Comparison of ENCODE assay signal across 8 cellular contexts in the genomic region with DNA sequence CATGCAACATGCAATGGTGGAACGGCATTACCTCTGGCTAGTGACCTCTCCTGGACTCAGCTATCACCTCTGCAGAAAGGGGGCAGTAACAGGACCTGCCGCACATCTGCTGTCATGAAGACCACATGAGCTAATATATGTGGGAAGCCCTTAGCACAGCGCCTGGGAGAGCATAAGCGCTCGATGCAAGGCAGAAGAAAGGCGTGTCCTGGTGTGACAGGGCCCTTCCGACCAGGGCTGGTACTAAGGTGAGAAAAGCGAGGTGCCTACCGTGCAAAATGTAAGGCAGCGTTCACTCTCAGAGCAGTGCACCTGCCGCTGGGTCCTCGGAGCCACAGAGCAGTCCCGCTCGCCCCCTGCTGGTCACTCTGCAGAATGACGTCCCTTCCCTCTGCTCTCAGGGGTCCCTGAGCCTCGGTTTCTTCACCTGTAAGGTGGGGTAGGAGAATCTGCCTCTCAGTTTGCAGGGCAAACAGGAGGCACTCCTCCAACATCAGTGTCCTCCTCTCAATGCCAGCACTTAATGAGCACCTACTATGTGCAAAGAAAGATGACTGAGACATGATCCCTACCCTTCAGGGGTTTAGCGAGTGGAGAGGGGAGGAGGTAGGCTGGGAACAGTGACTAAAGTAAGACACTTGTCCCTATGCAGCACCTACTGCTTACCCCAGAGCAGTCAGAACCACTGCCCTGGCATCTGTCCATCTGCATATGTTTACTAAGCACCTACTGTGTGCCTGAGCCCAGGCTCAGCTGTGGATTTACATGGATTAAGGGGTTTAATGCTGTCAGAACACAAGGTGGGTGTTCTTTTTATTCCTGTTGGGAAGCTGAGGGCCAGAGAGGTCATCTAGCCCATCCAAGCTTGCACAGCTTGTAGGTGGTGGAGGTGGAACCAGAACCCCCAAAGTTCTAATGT. TPM values are rescaled to one million over a fixed set of nuclear protein-coding genes. Genes with fewer than 3 reads are reported as not detected.
A peak's percentile ranks its signal among the peaks of the same experiment; 100 is the strongest.
DNase-seq lines count a peak whose midpoint lies in the region; ATAC-seq and TF ChIP-seq lines count a peak whose summit lies in the region.

No MANE protein-coding gene starts in this region.

- H3K36me3 ChIP-seq in Caco-2 (ENCODE audit: control insufficient read depth, insufficient read depth, low read length) (no peaks in the 10 kb centered on the region), HCT116 (ENCODE audit: control insufficient read depth in 1 of 2, insufficient read depth in 2 of 2, low read length in 2 of 2) (no peaks in the 10 kb centered on the region), left lung (no peaks in the 10 kb centered on the region)

- H3K4me2 ChIP-seq in HCT116 (ENCODE audit: low read length), result peak overlapping the region; percentile 51

- H2AFZ ChIP-seq in HCT116 (ENCODE audit: low read depth, low read length, poor library complexity, severe bottlenecking), result peak overlapping the region; percentile 36

- RAD21 ChIA-PET in HCT116 (lab: Charles Lee; ENCODE audit: low non-redundant PET in 1 of 2, low total read pairs in 2 of 2, uncharacterized antibody in 2 of 2, unreplicated experiment in 2 of 2), result interaction anchor here (0.7 to 1.0 kb wide), 3 partner anchors 67 to 279 kb away, joined by 4 to 10 read pairs (median 7); no protein-coding TSS in a partner anchor

- H3K27ac ChIP-seq in HCT116 (ENCODE audit: low read depth, low read length) (no peak overlapping the region), left lung (no peak overlapping the region)

- peaks cover 20% of the 10 kb centered on the region for H3K4me1 Mint-ChIP-seq in Caco-2 (ENCODE audit: low read depth, unreplicated experiment)

- TF ChIP-seq POLR2A in HCT116 (IDR thresholded peaks at IDR 0.05; ENCODE audit: borderline replicate concordance, extremely low read depth, insufficient read depth, insufficient read length), result no peak

- no peak overlapping the region for H3K9ac ChIP-seq in HCT116 (ENCODE audit: low read length)

- peak; percentile 86 for TF ChIP-seq RAD21 in HCT116 (IDR thresholded peaks at IDR 0.05; ENCODE audit: low read depth)

- H3K36me3 Mint-ChIP-seq in Caco-2 (ENCODE audit: insufficient read depth, unreplicated experiment), result no peaks in the 10 kb centered on the region

- H3K27me3 Mint-ChIP-seq in Caco-2 (ENCODE audit: insufficient read depth, unreplicated experiment), result no peaks in the 10 kb centered on the region

- no peaks in the 10 kb centered on the region for H3K9me3 Mint-ChIP-seq in Caco-2 (ENCODE audit: unreplicated experiment)

- no peaks in the 10 kb centered on the region for H3K27me3 ChIP-seq in Caco-2 (replicated peaks; ENCODE audit: control insufficient read depth, insufficient read depth, low read length)
- no peaks in the 10 kb centered on the region for H3K27me3 ChIP-seq in HCT116 (ENCODE audit: insufficient read depth, low read length)
- H3K27me3 ChIP-seq in left lung, result peaks cover 0 to 9% of the 10 kb centered on the region in 2 donors

- ATAC-seq in HCT116 (peak; percentile 56), left lung (peak; percentile 82), HG02938 (IDR thresholded peaks at IDR 0.05; ENCODE audit: unreplicated experiment) (no peak)

- intact Hi-C loops in Caco-2 (cut with micrococcal nuclease; ENCODE audit: unreplicated experiment), result loop anchor here (1.0 kb wide), 3 partner anchors 26 to 275 kb away; no protein-coding TSS in a partner anchor
- intact Hi-C loops in HCT116 (cut with micrococcal nuclease), result loop anchor here (1.0 kb wide), 2 partner anchors 68 to 275 kb away; no protein-coding TSS in a partner anchor
- intact Hi-C loops in left lung (cut with DNase I), result loop anchor here (2.0 to 5.0 kb wide), 2 partner anchors 67 to 68 kb away; no protein-coding TSS in a partner anchor

- CTCF ChIA-PET in Caco-2 (lab: Charles Lee) (interaction anchor here (0.6 to 10.0 kb wide), 55 partner anchors 9 to 462 kb away, joined by 3 to 572 read pairs (median 5); a partner anchor contains a TSS), HCT116 (lab: Charles Lee) (interaction anchor here (0.6 to 3.8 kb wide), 18 partner anchors 12 to 327 kb away, joined by 3 to 66 read pairs (median 4); a partner anchor contains a TSS)

- TF ChIP-seq CTCF in Caco-2 (IDR thresholded peaks at IDR 0.05; ENCODE audit: insufficient read depth in 1 of 2, low read depth in 1 of 2, low read length in 1 of 2, severe bottlenecking in 1 of 2, unreplicated experiment in 1 of 2) (peak; percentile 99 to 100), HCT116 (IDR thresholded peaks at IDR 0.05 in 2 of 3, conservative IDR thresholded peaks at IDR 0.05 in 1 of 3; ENCODE audit: borderline replicate concordance in 1 of 3, insufficient read depth in 1 of 3, low read depth in 2 of 3, low read length in 2 of 3) (peak; percentile 87 to 96 (median 93)), left lung (IDR thresholded peaks at IDR 0.05) (peak; percentile 94 to 99)

- H3K9me2 ChIP-seq in HCT116 (ENCODE audit: insufficient read depth), result no peaks in the 10 kb centered on the region

- no peaks in the 10 kb centered on the region for H3K79me2 ChIP-seq in HCT116 (ENCODE audit: insufficient read depth, low read length)

- H3K27ac Mint-ChIP-seq in Caco-2 (ENCODE audit: unreplicated experiment), result peak overlapping the region; percentile 2

- POLR2A ChIA-PET in Caco-2 (lab: Charles Lee), result interaction anchor here (0.5 to 1.3 kb wide), 4 partner anchors 8 to 307 kb away, joined by 3 to 7 read pairs (median 3); no protein-coding TSS in a partner anchor
- POLR2A ChIA-PET in HCT116 (lab: Charles Lee), result interaction anchor here (0.6 kb wide), 1 partner anchor 67 kb away, joined by 3 read pairs; no protein-coding TSS in a partner anchor

- H3K9me3 ChIP-seq in Caco-2, result no peaks in the 10 kb centered on the region
- H3K9me3 ChIP-seq in HCT116 (ENCODE audit: control insufficient read depth in 1 of 2, insufficient read depth in 1 of 2, low read depth in 1 of 2, low read length in 2 of 2), result no peaks in the 10 kb centered on the region
- H3K9me3 ChIP-seq in left lung, result no peaks in the 10 kb centered on the region

- H3K4me3 ChIP-seq in Caco-2 (ENCODE audit: low read depth, low read length), result peak overlapping the region; percentile 36
- H3K4me3 ChIP-seq in HCT116 (replicated peaks in 1 of 2; ENCODE audit: low read depth in 1 of 2, low read length in 2 of 2), result peak overlapping the region in 1 of 2 experiments; percentile 11; a peak in 1 of 4 replicates
- no peak overlapping the region for H3K4me3 ChIP-seq in left lung

- peak; percentile 89 to 92 for DNase-seq in Caco-2
- peak; percentile 33 for DNase-seq in HCT116 (ENCODE audit: low read depth, low spot score)
- DNase-seq in NCI-H2171 (lab: John Stamatoyannopoulos, UW), result peak; percentile 71
- peak; percentile 54 for DNase-seq in activated CD4-positive, alpha-beta T cell treated with anti-CD3 and anti-CD28 coated beads for 1 hour
- peak; percentile 64 for DNase-seq in central memory CD4-positive, alpha-beta T cell
- peak; percentile 72 to 92 for DNase-seq in left lung
- DNase-seq in stimulated activated CD4-positive, alpha-beta T cell treated with anti-CD3 and anti-CD28 coated beads, TNF-alpha, amount 100 ng/mL, for 24 hours (ENCODE audit: low read depth in 3 of 3), result peak; percentile 55 to 77 (median 56)

- peak overlapping the region; percentile 58 for H3K4me3 Mint-ChIP-seq in Caco-2 (ENCODE audit: unreplicated experiment)

- BruUV-seq in Caco-2 (replicated peaks; lab: Mats Ljungman, UMichigan) (no TSS peak), HCT116 (replicated peaks; lab: Mats Ljungman, UMichigan) (no TSS peak)

- H3K4me1 ChIP-seq in Caco-2 (peaks cover 3% of the 10 kb centered on the region), HCT116 (ENCODE audit: control insufficient read depth in 1 of 2, insufficient read depth in 2 of 2, low read length in 2 of 2) (peaks cover 12 to 28% of the 10 kb centered on the region in 2 experiments; a peak in 3 of 4 replicates), left lung (peaks cover 9 to 28% of the 10 kb centered on the region in 2 donors)

- no peaks in the 10 kb centered on the region for H4K20me1 ChIP-seq in HCT116 (ENCODE audit: insufficient read depth)

TF ChIP-seq in HCT116, 20 proteins besides CTCF, POLR2A, EP300 and RAD21 (continues in another document):
- TF ChIP-seq SRF (IDR thresholded peaks at IDR 0.05; ENCODE audit: low read depth) (no peak), ELF1 (IDR thresholded peaks at IDR 0.05; ENCODE audit: borderline replicate concordance, low read depth) (no peak), POLR2AphosphoS5 (IDR thresholded peaks at IDR 0.05; ENCODE audit: low read depth, low read length) (no peak), ZNF274 (IDR thresholded peaks at IDR 0.05; ENCODE audit: low read depth, low read length) (no peak), EGR1 (IDR thresholded peaks at IDR 0.05; ENCODE audit: low read depth) (no peak), ZFX (IDR thresholded peaks at IDR 0.05) (no peak), YY1 (IDR thresholded peaks at IDR 0.05; ENCODE audit: extremely low read depth, insufficient replicate concordance, low read depth, low read length) (no peak)
- TF ChIP-seq, protein P1, sequence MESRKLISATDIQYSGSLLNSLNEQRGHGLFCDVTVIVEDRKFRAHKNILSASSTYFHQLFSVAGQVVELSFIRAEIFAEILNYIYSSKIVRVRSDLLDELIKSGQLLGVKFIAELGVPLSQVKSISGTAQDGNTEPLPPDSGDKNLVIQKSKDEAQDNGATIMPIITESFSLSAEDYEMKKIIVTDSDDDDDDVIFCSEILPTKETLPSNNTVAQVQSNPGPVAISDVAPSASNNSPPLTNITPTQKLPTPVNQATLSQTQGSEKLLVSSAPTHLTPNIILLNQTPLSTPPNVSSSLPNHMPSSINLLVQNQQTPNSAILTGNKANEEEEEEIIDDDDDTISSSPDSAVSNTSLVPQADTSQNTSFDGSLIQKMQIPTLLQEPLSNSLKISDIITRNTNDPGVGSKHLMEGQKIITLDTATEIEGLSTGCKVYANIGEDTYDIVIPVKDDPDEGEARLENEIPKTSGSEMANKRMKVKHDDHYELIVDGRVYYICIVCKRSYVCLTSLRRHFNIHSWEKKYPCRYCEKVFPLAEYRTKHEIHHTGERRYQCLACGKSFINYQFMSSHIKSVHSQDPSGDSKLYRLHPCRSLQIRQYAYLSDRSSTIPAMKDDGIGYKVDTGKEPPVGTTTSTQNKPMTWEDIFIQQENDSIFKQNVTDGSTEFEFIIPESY (IDR thresholded peaks at IDR 0.05; ENCODE audit: extremely low read depth, insufficient replicate concordance, low read length), result no peak
- TF ChIP-seq, protein P2, sequence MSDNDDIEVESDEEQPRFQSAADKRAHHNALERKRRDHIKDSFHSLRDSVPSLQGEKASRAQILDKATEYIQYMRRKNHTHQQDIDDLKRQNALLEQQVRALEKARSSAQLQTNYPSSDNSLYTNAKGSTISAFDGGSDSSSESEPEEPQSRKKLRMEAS (IDR thresholded peaks at IDR 0.05), result no peak; the same call in 1 of the 2 replicates

RNA-seq across cellular contexts. Expression of a gene that starts 41.1 kb away (rescaled TPM):
- total RNA-seq in Caco-2 (2022) (1.9 and 2.7 TPM in 2 replicates), HCT116 (2021; ENCODE audit: unreplicated experiment) (0.25 TPM), left lung (10 to 100 TPM; 32.9 to 46.0 TPM)
- not detected in 2 replicates for polyA plus RNA-seq in HCT116 (2012)

Comparison
In these comparisons a context has a peak if more than half of its experiments do, and no peak if none do; other contexts are left out.
1. DNase-seq: peak in every context shown above with its lines; median percentile 90 in Caco-2; 82 in left lung; 71 in NCI-H2171; 64 in central memory CD4-positive, alpha-beta T cell; 56 in stimulated activated CD4-positive, alpha-beta T cell treated with anti-CD3 and anti-CD28 coated beads, TNF-alpha, amount 100 ng/mL, for 24 hours; 54 in activated CD4-positive, alpha-beta T cell treated with anti-CD3 and anti-CD28 coated beads for 1 hour; 33 in HCT116.